ENCODE assay signal across 9 cellular contexts in the genomic region with DNA sequence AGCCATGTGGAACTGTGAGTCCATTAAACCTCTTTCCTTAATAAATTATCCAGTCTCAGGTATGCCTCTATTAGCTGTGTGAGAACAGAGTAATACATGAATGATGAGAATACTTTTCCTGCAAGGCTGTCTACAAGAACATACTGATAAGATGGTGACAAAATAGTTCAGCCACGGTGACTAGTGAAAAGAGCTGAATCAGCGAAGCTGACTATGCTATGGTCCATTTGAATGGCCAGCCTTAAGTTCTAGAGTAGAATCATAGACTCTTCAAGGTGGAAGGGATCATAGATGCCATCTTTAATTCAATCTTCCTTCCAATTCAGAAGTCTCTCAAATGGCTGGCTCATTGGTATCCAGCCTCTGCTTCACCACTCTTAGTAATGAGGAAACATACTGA.
"Had no signal": no experiment of that assay in that cellular context is flagged by ENCODE, and none has a peak within 500 bp of the region (broad histone marks: within the 10 kb centered on the region; RNA-seq: fewer than 3 reads in every experiment).

No MANE protein-coding gene starts in this region.

- H3K4me2 ChIP-seq: GM23338, KMS-11 had no signal

- H3K27ac ChIP-seq: HL-60, KMS-11 had no signal

- FAIRE-seq: H1, H54 had no signal

- H2AFZ ChIP-seq: GM23338 had no signal

- H3K4me3 Mint-ChIP-seq: GM23338, H9, IgD-negative memory B cell had no signal

- ATAC-seq: GM23338 had no signal

- H3K4me1 Mint-ChIP-seq: GM23338, H9, IgD-negative memory B cell had no signal

- H3K27ac Mint-ChIP-seq: GM23338, H9, IgD-negative memory B cell had no signal

- H3K9ac ChIP-seq: KMS-11 had no signal

- DNase-seq: H9, HCEC 1CT, Karpas-422 had no signal

- H3K27me3 Mint-ChIP-seq: IgD-negative memory B cell had no signal

- H3K36me3 Mint-ChIP-seq: IgD-negative memory B cell had no signal

- H3K4me3 ChIP-seq: GM23338 had no signal
